1 cellular context compared by ENCODE assay signal in genomic region chr16:88415381-88416323, GRCh38.
TF ChIP-seq lines count a peak whose summit lies in the region.

No MANE protein-coding gene starts in this region.

TF ChIP-seq in HepG2, 621 proteins besides CTCF, POLR2A, EP300 and RAD21:
- no peak for TF ChIP-seq HMGXB3 (CRISPR knock-in tag; IDR thresholded peaks at IDR 0.05; ENCODE audit: borderline replicate concordance)
- no peak for TF ChIP-seq XBP1 (CRISPR knock-in tag; IDR thresholded peaks at IDR 0.05)
- TF ChIP-seq ZNF687 (CRISPR knock-in tag; IDR thresholded peaks at IDR 0.05), result 0 out of 2 replicates have a peak, but pooled peaks have one; percentile 3
- no peak; the same call in 1 of the 2 replicates for TF ChIP-seq ADNP (CRISPR knock-in tag; IDR thresholded peaks at IDR 0.05)
- no peak for TF ChIP-seq MNT (IDR thresholded peaks at IDR 0.05)
- TF ChIP-seq ZNF629 (CRISPR knock-in tag; conservative IDR thresholded peaks at IDR 0.05), result peak; percentile 85
